Comparison of ENCODE assay signal across 29 cellular contexts in genomic region chr17:31853911-31854470, GRCh38.
"Had no signal": no experiment of that assay in that cellular context is flagged by ENCODE, and none has a peak within 500 bp of the region (broad histone marks: within the 10 kb centered on the region; RNA-seq: fewer than 3 reads in every experiment).

No MANE protein-coding gene starts in this region.

- FAIRE-seq: colon, endometrium, endothelial cell of umbilical vein, frontal cortex had no signal

- H3K4me3 Mint-ChIP-seq: dendritic cell treated with granulocyte-macrophage colony-stimulating factor and Interleukin-4, amounts not matched to agents 40 ng/mL and 50 ng/mL, for 4 days; effector memory CD8-positive, alpha-beta T cell; endodermal cell had no signal

- ATAC-seq: effector memory CD8-positive, alpha-beta T cell; esophagus mucosa; foreskin keratinocyte; gastrocnemius medialis; gastroesophageal sphincter; heart left ventricle; heart right ventricle had no signal

- H3K27ac ChIP-seq: colonic mucosa, coronary artery, dorsolateral prefrontal cortex, epithelial cell of prostate, foreskin keratinocyte, gastrocnemius medialis, gastroesophageal sphincter, heart left ventricle, heart right ventricle had no signal

- H3K27ac Mint-ChIP-seq: dendritic cell treated with granulocyte-macrophage colony-stimulating factor and Interleukin-4, amounts not matched to agents 40 ng/mL and 50 ng/mL, for 4 days; effector memory CD8-positive, alpha-beta T cell; endodermal cell had no signal

- H3K9me3 Mint-ChIP-seq: dendritic cell treated with granulocyte-macrophage colony-stimulating factor and Interleukin-4, amounts not matched to agents 40 ng/mL and 50 ng/mL, for 4 days; effector memory CD8-positive, alpha-beta T cell; endodermal cell had no signal

- H3K36me3 ChIP-seq: colonic mucosa had no signal

- H3K4me1 ChIP-seq: colonic mucosa, foreskin keratinocyte had no signal

- DNase-seq: colonic mucosa; cortex of kidney; dermis blood vessel endothelial cell; dorsolateral prefrontal cortex; effector CD4-positive, alpha-beta T cell; effector CD8-positive, alpha-beta T cell; effector memory CD4-positive, alpha-beta T cell; effector memory CD8-positive, alpha-beta T cell; endodermal cell; erythroblast; esophagus squamous epithelium; foreskin fibroblast; foreskin keratinocyte; foreskin melanocyte; gastrocnemius medialis; glutamatergic neuron; head of caudate nucleus; heart left ventricle; heart right ventricle had no signal

- H3K27me3 ChIP-seq: colonic mucosa, dorsolateral prefrontal cortex, esophagus muscularis mucosa, esophagus squamous epithelium, foreskin keratinocyte, gastrocnemius medialis, gastroesophageal sphincter, heart left ventricle, heart right ventricle had no signal

- H3K9me3 ChIP-seq: colonic mucosa, esophagus muscularis mucosa, esophagus squamous epithelium, gastrocnemius medialis, gastroesophageal sphincter, heart left ventricle, heart right ventricle had no signal

- H3K27me3 Mint-ChIP-seq: dendritic cell treated with granulocyte-macrophage colony-stimulating factor and Interleukin-4, amounts not matched to agents 40 ng/mL and 50 ng/mL, for 4 days; effector memory CD8-positive, alpha-beta T cell had no signal

- H3K4me3 ChIP-seq: colonic mucosa, coronary artery, dorsolateral prefrontal cortex, esophagus muscularis mucosa, esophagus squamous epithelium, gastrocnemius medialis, gastroesophageal sphincter, heart left ventricle, heart right ventricle had no signal
